In genomic region chr2:109640000-109640399, GRCh38 we compare ENCODE assay signal across 2 cellular contexts. TPM values are rescaled to one million over a fixed set of nuclear protein-coding genes. Genes with fewer than 3 reads are reported as not detected.
"Had no signal": no experiment of that assay in that cellular context is flagged by ENCODE, and none has a peak within 500 bp of the region (broad histone marks: within the 10 kb centered on the region; RNA-seq: fewer than 3 reads in every experiment).

No MANE protein-coding gene starts in this region.

RNA-seq across cellular contexts. Expression of gene SOWAHC, which starts 25.8 kb away (rescaled TPM):
- polyA plus RNA-seq: IgD-negative memory B cell, K562 had no signal

RNA-seq across cellular contexts. Expression of gene SEPTIN10, which starts 26.2 kb away (rescaled TPM):
- polyA plus RNA-seq: K562 had no signal
